ENCODE assay signal across 1 cellular context in the genomic region with DNA sequence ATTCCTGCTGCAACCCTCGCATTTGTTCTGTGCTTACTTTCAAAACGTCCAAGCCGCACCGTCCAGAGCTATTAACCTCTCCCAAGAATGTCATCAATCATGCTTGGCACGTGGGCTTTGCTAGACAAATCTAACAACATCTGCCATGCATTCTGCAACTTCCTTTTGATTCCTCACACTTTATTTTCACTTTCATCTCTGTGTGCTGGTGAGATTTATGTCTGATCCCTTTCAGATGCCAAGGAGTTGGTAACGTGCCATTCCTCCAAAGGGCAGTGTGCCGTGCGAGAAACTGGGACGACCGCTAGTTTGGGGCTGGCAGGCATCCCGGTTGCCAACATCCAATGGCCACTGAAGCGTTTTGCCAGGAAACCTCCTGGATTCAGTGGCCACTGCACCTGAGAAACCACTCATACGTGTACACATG.
TF ChIP-seq lines count a peak whose summit lies in the region.

No MANE protein-coding gene starts in this region.

TF ChIP-seq in HepG2, 621 proteins besides CTCF, POLR2A, EP300 and RAD21 (continued from another document):
- TF ChIP-seq, protein P1, sequence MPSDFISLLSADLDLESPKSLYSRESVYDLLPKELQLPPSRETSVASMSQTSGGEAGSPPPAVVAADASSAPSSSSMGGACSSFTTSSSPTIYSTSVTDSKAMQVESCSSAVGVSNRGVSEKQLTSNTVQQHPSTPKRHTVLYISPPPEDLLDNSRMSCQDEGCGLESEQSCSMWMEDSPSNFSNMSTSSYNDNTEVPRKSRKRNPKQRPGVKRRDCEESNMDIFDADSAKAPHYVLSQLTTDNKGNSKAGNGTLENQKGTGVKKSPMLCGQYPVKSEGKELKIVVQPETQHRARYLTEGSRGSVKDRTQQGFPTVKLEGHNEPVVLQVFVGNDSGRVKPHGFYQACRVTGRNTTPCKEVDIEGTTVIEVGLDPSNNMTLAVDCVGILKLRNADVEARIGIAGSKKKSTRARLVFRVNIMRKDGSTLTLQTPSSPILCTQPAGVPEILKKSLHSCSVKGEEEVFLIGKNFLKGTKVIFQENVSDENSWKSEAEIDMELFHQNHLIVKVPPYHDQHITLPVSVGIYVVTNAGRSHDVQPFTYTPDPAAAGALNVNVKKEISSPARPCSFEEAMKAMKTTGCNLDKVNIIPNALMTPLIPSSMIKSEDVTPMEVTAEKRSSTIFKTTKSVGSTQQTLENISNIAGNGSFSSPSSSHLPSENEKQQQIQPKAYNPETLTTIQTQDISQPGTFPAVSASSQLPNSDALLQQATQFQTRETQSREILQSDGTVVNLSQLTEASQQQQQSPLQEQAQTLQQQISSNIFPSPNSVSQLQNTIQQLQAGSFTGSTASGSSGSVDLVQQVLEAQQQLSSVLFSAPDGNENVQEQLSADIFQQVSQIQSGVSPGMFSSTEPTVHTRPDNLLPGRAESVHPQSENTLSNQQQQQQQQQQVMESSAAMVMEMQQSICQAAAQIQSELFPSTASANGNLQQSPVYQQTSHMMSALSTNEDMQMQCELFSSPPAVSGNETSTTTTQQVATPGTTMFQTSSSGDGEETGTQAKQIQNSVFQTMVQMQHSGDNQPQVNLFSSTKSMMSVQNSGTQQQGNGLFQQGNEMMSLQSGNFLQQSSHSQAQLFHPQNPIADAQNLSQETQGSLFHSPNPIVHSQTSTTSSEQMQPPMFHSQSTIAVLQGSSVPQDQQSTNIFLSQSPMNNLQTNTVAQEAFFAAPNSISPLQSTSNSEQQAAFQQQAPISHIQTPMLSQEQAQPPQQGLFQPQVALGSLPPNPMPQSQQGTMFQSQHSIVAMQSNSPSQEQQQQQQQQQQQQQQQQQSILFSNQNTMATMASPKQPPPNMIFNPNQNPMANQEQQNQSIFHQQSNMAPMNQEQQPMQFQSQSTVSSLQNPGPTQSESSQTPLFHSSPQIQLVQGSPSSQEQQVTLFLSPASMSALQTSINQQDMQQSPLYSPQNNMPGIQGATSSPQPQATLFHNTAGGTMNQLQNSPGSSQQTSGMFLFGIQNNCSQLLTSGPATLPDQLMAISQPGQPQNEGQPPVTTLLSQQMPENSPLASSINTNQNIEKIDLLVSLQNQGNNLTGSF (CRISPR knock-in tag; IDR thresholded peaks at IDR 0.05), result no peak
- TF ChIP-seq ZNF614 (CRISPR knock-in tag; IDR thresholded peaks at IDR 0.05; ENCODE audit: borderline replicate concordance), result no peak
- TF ChIP-seq RFX5 (IDR thresholded peaks at IDR 0.05; ENCODE audit: low read depth, low read length), result no peak
- TF ChIP-seq, protein P2, sequence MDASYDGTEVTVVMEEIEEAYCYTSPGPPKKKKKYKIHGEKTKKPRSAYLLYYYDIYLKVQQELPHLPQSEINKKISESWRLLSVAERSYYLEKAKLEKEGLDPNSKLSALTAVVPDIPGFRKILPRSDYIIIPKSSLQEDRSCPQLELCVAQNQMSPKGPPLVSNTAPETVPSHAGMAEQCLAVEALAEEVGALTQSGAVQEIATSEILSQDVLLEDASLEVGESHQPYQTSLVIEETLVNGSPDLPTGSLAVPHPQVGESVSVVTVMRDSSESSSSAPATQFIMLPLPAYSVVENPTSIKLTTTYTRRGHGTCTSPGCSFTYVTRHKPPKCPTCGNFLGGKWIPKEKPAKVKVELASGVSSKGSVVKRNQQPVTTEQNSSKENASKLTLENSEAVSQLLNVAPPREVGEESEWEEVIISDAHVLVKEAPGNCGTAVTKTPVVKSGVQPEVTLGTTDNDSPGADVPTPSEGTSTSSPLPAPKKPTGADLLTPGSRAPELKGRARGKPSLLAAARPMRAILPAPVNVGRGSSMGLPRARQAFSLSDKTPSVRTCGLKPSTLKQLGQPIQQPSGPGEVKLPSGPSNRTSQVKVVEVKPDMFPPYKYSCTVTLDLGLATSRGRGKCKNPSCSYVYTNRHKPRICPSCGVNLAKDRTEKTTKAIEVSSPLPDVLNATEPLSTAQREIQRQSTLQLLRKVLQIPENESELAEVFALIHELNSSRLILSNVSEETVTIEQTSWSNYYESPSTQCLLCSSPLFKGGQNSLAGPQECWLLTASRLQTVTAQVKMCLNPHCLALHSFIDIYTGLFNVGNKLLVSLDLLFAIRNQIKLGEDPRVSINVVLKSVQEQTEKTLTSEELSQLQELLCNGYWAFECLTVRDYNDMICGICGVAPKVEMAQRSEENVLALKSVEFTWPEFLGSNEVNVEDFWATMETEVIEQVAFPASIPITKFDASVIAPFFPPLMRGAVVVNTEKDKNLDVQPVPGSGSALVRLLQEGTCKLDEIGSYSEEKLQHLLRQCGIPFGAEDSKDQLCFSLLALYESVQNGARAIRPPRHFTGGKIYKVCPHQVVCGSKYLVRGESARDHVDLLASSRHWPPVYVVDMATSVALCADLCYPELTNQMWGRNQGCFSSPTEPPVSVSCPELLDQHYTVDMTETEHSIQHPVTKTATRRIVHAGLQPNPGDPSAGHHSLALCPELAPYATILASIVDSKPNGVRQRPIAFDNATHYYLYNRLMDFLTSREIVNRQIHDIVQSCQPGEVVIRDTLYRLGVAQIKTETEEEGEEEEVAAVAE (CRISPR knock-in tag; IDR thresholded peaks at IDR 0.05; ENCODE audit: borderline replicate concordance), result no peak
- TF ChIP-seq GLI4 (CRISPR knock-in tag; IDR thresholded peaks at IDR 0.05; ENCODE audit: borderline replicate concordance), result no peak
- TF ChIP-seq ZBTB7B (CRISPR knock-in tag; IDR thresholded peaks at IDR 0.05), result no peak
- no peak for TF ChIP-seq SNRNP70 (IDR thresholded peaks at IDR 0.05; ENCODE audit: low read depth, low read length)
- no peak for TF ChIP-seq ZFP36L2 (CRISPR knock-in tag; IDR thresholded peaks at IDR 0.05)
- TF ChIP-seq, protein P3, sequence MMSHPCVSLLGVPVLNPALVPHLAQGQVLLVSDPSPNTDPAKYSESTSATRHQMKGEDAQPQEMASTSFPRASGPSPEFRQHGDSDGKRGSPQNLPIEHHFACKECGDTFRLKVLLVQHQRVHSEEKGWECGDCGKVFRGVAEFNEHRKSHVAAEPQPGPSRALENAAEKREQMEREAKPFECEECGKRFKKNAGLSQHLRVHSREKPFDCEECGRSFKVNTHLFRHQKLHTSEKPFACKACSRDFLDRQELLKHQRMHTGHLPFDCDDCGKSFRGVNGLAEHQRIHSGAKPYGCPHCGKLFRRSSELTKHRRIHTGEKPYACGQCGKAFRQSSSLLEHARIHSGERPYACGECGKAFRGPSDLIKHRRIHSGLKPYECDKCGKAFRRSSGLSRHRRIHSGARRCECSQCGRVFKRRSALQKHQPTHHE (CRISPR knock-in tag; IDR thresholded peaks at IDR 0.05; ENCODE audit: borderline replicate concordance), result no peak
